Comparison of ENCODE assay signal across 39 cellular contexts in genomic region chr12:52778833-52779232, GRCh38. TPM values are rescaled to one million over a fixed set of nuclear protein-coding genes. Genes with fewer than 3 reads are reported as not detected.
"Had no signal": no experiment of that assay in that cellular context is flagged by ENCODE, and none has a peak within 500 bp of the region (broad histone marks: within the 10 kb centered on the region; RNA-seq: fewer than 3 reads in every experiment).

No MANE protein-coding gene starts in this region.

- DNase-seq: Kasumi-1, KBM-7, KG1, MG63, MM.1S, MV-4-11, NCI-H1048, NCI-H1092, NCI-H1092 treated with DMSO at 0.1 percent for 48 hours, NCI-H1105, NCI-H1105 treated with DMSO at 0.1 percent for 48 hours, NCI-H1417, NCI-H1417 treated with DMSO at 0.1 percent for 48 hours, NCI-H1436, NCI-H1436 treated with DMSO at 0.1 percent for 48 hours, NCI-H146, NCI-H1694, NCI-H1694 treated with DMSO at 0.1 percent for 48 hours, NCI-H187, NCI-H187 treated with DMSO at 0.1 percent for 48 hours, NCI-H1930, NCI-H2029, NCI-H2029 treated with DMSO at 0.1 percent for 48 hours, NCI-H2081, NCI-H2081 treated with DMSO at 0.1 percent for 48 hours, NCI-H2107, NCI-H2171, NCI-H2171 treated with DMSO at 0.1 percent for 48 hours, NCI-H2227 treated with DMSO at 0.1 percent for 48 hours, NCI-H226, NCI-H345, NCI-H446, NCI-H510A, NCI-H510A treated with DMSO at 0.1 percent for 48 hours had no signal

- H3K9ac ChIP-seq: KMS-11 had no signal

- H3K4me3 ChIP-seq: MG63 had no signal

- H3K9me3 ChIP-seq: MG63 had no signal

- H3K27ac ChIP-seq: KMS-11 had no signal

- H3K4me2 ChIP-seq: KMS-11 had no signal

- H3K36me3 ChIP-seq: MG63 had no signal

RNA-seq across cellular contexts. Expression of gene KRT76, which starts 1.7 kb away (rescaled TPM):
- total RNA-seq: LHCN-M2, M059J, MCF 10A, NCI-H460 had no signal

RNA-seq across cellular contexts. Expression of gene KRT3, which starts 17.1 kb away (rescaled TPM):
- total RNA-seq: LHCN-M2, M059J, MCF 10A, NCI-H460 had no signal

RNA-seq across cellular contexts. Expression of gene KRT4, which starts 35.1 kb away (rescaled TPM):
- total RNA-seq: LHCN-M2, M059J, MCF 10A, NCI-H460 had no signal

RNA-seq across cellular contexts. Expression of gene KRT79, which starts 55.3 kb away (rescaled TPM):
- total RNA-seq: LHCN-M2, M059J, MCF 10A, NCI-H460 had no signal
